Comparison of ENCODE assay signal across 8 cellular contexts in genomic region chr11:67391304-67392181, GRCh38. TPM values are rescaled to one million over a fixed set of nuclear protein-coding genes. Genes with fewer than 3 reads are reported as not detected.
DNase-seq lines count a peak whose midpoint lies in the region; ATAC-seq, FAIRE-seq and TF ChIP-seq lines count a peak whose summit lies in the region.

Gene RAD9A, plus strand, starts transcription at chr11:67391986. Its CDS starts 59 bp downstream, at chr11:67392045.

- peak within 1 kb of the TSS; percentile 28 for H2BK120ac ChIP-seq in H1 (replicated peaks; ENCODE audit: low read depth, low read length)

- H4K8ac ChIP-seq in H1 (ENCODE audit: extremely low read depth, insufficient read depth, low read length): peak within 1 kb of the TSS; percentile 89

- POLR2A ChIA-PET in H1 (lab: Charles Lee; ENCODE audit: partially characterized antibody): interaction anchor here (0.7 to 3.3 kb wide), 18 partner anchors 10 to 76 kb away, joined by 3 to 31 read pairs (median 4); partner anchors contain the start of genes POLD4, PPP1CA and TBC1D10C

- H3K4ac ChIP-seq in H1 (replicated peaks; ENCODE audit: insufficient read length, low read depth, low read length): no peak within 1 kb of the TSS

- H3K14ac ChIP-seq in H1 (ENCODE audit: insufficient read length): no peak within 1 kb of the TSS

- H3K27me3 ChIP-seq in NT2/D1 (ENCODE audit: insufficient read depth, insufficient read length): peaks cover 7% of the 10 kb centered on the region
- no peaks in the 10 kb centered on the region; a peak in 2 of 7 replicates for H3K27me3 ChIP-seq in H1 (replicated peaks in 1 of 4; ENCODE audit: control insufficient read depth in 3 of 4, extremely low read depth in 1 of 4, insufficient read depth in 3 of 4, low read length in 3 of 4)

- H2BK15ac ChIP-seq in H1 (ENCODE audit: low read length): no peak within 1 kb of the TSS; the same call in 1 of the 2 replicates

- H3K79me1 ChIP-seq in H1 (ENCODE audit: low read depth, low read length): 0 out of 2 replicates have a peak, but pooled peaks cover 2% of the 10 kb centered on the region

- peak within 1 kb of the TSS; percentile 87 for H3K18ac ChIP-seq in H1 (ENCODE audit: extremely low read depth, low read length)

- no peak within 1 kb of the TSS for H2AFZ ChIP-seq in H1 (ENCODE audit: low read length)

- H3K27ac Mint-ChIP-seq in CD14-positive monocyte: peak within 1 kb of the TSS; percentile 85 to 92 (median 88)
- peak within 1 kb of the TSS; percentile 80 for H3K27ac Mint-ChIP-seq in activated CD8-positive, alpha-beta memory T cell treated with anti-CD3 and anti-CD28 coated beads, Interleukin-2, amount 10 ng/mL, durations not matched to agents 7 days and 5 days

- peak within 1 kb of the TSS; percentile 80 for H3K56ac ChIP-seq in H1 (replicated peaks; ENCODE audit: insufficient read length, low read depth, low read length)

- H2BK12ac ChIP-seq in H1 (ENCODE audit: low read depth, low read length): 0 out of 2 replicates have a peak within 1 kb of the TSS, but pooled peaks have one; percentile 27

- H3K36me3 ChIP-seq in NT2/D1 (ENCODE audit: insufficient read depth, insufficient read length, low read length) (peaks cover 39% of the 10 kb centered on the region), H1 (ENCODE audit: control insufficient read depth in 2 of 4, insufficient read depth in 4 of 4, low read length in 3 of 4) (peaks cover 0 to 4% (median 0%) of the 10 kb centered on the region in 4 experiments; a peak in 2 of 8 replicates), mesodermal cell (ENCODE audit: control insufficient read depth, insufficient read depth, low read length) (peaks cover 15% of the 10 kb centered on the region)

- CTCF ChIA-PET in activated CD8-positive, alpha-beta memory T cell treated with anti-CD3 and anti-CD28 coated beads, Interleukin-2, amount 10 ng/mL, durations not matched to agents 7 days and 5 days (lab: Charles Lee): interaction anchor here (0.8 to 32.6 kb wide), 14 partner anchors 10 to 129 kb away, joined by 3 to 1153 read pairs (median 5); partner anchors contain the start of genes CLCF1, PITPNM1, POLD4 and PPP1CA
- CTCF ChIA-PET in H1 (lab: Charles Lee; ENCODE audit: partially characterized antibody): interaction anchor here (1.0 to 34.8 kb wide), 12 partner anchors 10 to 189 kb away, joined by 3 to 1305 read pairs (median 4); partner anchors contain the start of genes AIP, CLCF1, POLD4 and PPP1CA

- H3K4me3 ChIP-seq in NT2/D1 (ENCODE audit: insufficient read length, low read depth) (peak within 1 kb of the TSS; percentile 90), H1 (ENCODE audit: extremely low read depth in 1 of 4, insufficient read depth in 2 of 4, low read depth in 3 of 4, low read length in 4 of 4) (peak within 1 kb of the TSS; percentile 63 to 88 (median 69)), mesodermal cell (ENCODE audit: extremely low read depth, insufficient read depth, low read length, poor library complexity, severe bottlenecking) (peak within 1 kb of the TSS; percentile 82)

- no peaks in the 10 kb centered on the region for H3K79me2 ChIP-seq in H1 (ENCODE audit: control insufficient read depth in 1 of 2, insufficient read depth in 2 of 2, low read length in 2 of 2)

- H4K91ac ChIP-seq in H1 (replicated peaks; ENCODE audit: insufficient read length, low read length): peak within 1 kb of the TSS; percentile 76

- H3K27ac ChIP-seq in H1 (ENCODE audit: low read depth, low read length) (peak within 1 kb of the TSS; percentile 35; the same call in 1 of the 2 replicates), mesodermal cell (ENCODE audit: low read depth, low read length, severe bottlenecking) (peak within 1 kb of the TSS; percentile 89)

- H3K4me2 ChIP-seq in H1 (ENCODE audit: insufficient read depth in 1 of 2, low read depth in 2 of 2, low read length in 2 of 2): peak within 1 kb of the TSS; percentile 65 to 86

- peak in 1 of 2 experiments; percentile 1; a peak in 1 of 4 replicates for TF ChIP-seq RAD21 in H1 (IDR thresholded peaks at IDR 0.05 in 1 of 2, conservative IDR thresholded peaks at IDR 0.05 in 1 of 2; ENCODE audit: low read depth in 2 of 2, low read length in 2 of 2)

- intact Hi-C loops in CD14-positive monocyte (cut with micrococcal nuclease): loop anchor here in 1 of 2 donors (5.0 to 10.0 kb wide), 2 partner anchors 36 to 547 kb away; partner anchors contain the start of genes RCE1 and RPS6KB2

- peak; percentile 95 for DNase-seq in CD14-positive monocyte (ENCODE audit: low spot score)
- peak in 74 of 76 experiments; percentile 52 to 95 (median 88) for DNase-seq in HUDEP-2 (lab: John Stamatoyannopoulos, UW; ENCODE audit: unreplicated experiment in 76 of 76)
- peak; percentile 97 for DNase-seq in NT2/D1 (ENCODE audit: low read depth, low spot score)
- peak; percentile 97 for DNase-seq in activated CD8-positive, alpha-beta memory T cell treated with anti-CD3 and anti-CD28 coated beads, Interleukin-2, amount 10 ng/mL, durations not matched to agents 7 days and 5 days
- peak; percentile 67 to 91 for DNase-seq in H1 (ENCODE audit: low read depth in 1 of 2, low spot score in 2 of 2)
- peak; percentile 87 for DNase-seq in stimulated activated CD8-positive, alpha-beta memory T cell treated with anti-CD3 and anti-CD28 coated beads, Interleukin-15, amount 100 ng/mL, for 1 hour (ENCODE audit: low read depth)

- peaks cover 13% of the 10 kb centered on the region for H3K23me2 ChIP-seq in H1 (ENCODE audit: low read depth, low read length)

- H3K23ac ChIP-seq in H1 (ENCODE audit: insufficient read length): no peak within 1 kb of the TSS

- H2BK5ac ChIP-seq in H1 (ENCODE audit: low read depth, low read length): peak within 1 kb of the TSS; percentile 35; the same call in 1 of the 2 replicates

- H3K9ac ChIP-seq in NT2/D1 (ENCODE audit: insufficient read length, low read depth) (peak within 1 kb of the TSS; percentile 97), H1 (replicated peaks in 1 of 4; ENCODE audit: extremely low read depth in 1 of 4, low read depth in 3 of 4, low read length in 3 of 4) (peak within 1 kb of the TSS; percentile 67 to 84 (median 70))

- peaks cover 10 to 15% of the 10 kb centered on the region in 2 donors for H3K36me3 Mint-ChIP-seq in CD14-positive monocyte
- H3K36me3 Mint-ChIP-seq in activated CD8-positive, alpha-beta memory T cell treated with anti-CD3 and anti-CD28 coated beads, Interleukin-2, amount 10 ng/mL, durations not matched to agents 7 days and 5 days: peaks cover 15% of the 10 kb centered on the region

- no peak for TF ChIP-seq CTCF in CD14-positive monocyte (IDR thresholded peaks at IDR 0.05)
- TF ChIP-seq CTCF in H1 (IDR thresholded peaks at IDR 0.05; ENCODE audit: control extremely low read depth in 1 of 3, insufficient read depth in 1 of 3, low read depth in 1 of 3, low read length in 3 of 3): no peak

- peak in 1 of 2 experiments; percentile 56; a peak in 2 of 3 replicates for TF ChIP-seq POLR2A in H1 (IDR thresholded peaks at IDR 0.05; ENCODE audit: control extremely low read depth in 1 of 2, low read depth in 2 of 2, low read length in 2 of 2)

- TF ChIP-seq EP300 in H1 (IDR thresholded peaks at IDR 0.05; ENCODE audit: borderline replicate concordance in 1 of 2, low read depth in 2 of 2, low read length in 2 of 2): peak in 1 of 2 experiments; percentile 78; a peak in 2 of 3 replicates

- no peak for FAIRE-seq in H1 (lab: Jason Lieb, UNC)

- peak; percentile 45 for ATAC-seq in GM19467 (IDR thresholded peaks at IDR 0.05; ENCODE audit: unreplicated experiment)
- peak; percentile 88 for ATAC-seq in activated CD8-positive, alpha-beta memory T cell treated with anti-CD3 and anti-CD28 coated beads, Interleukin-2, amount 10 ng/mL, durations not matched to agents 7 days and 5 days

- no peak within 1 kb of the TSS for H2BK20ac ChIP-seq in H1 (ENCODE audit: low read length)

- peaks cover 0 to 5% of the 10 kb centered on the region in 2 experiments for H4K20me1 ChIP-seq in H1 (replicated peaks in 1 of 2; ENCODE audit: control insufficient read depth in 1 of 2, insufficient read depth in 2 of 2, low read length in 2 of 2)

- no peak within 1 kb of the TSS for H2AK5ac ChIP-seq in H1 (ENCODE audit: low read depth, low read length)

- H3K9me3 Mint-ChIP-seq in CD14-positive monocyte: peaks cover 0 to 1% (median 0%) of the 10 kb centered on the region in 7 donors
- H3K9me3 Mint-ChIP-seq in activated CD8-positive, alpha-beta memory T cell treated with anti-CD3 and anti-CD28 coated beads, Interleukin-2, amount 10 ng/mL, durations not matched to agents 7 days and 5 days (ENCODE audit: low read depth): no peaks in the 10 kb centered on the region

- H4K5ac ChIP-seq in H1 (ENCODE audit: insufficient read length, low read depth, low read length): peak within 1 kb of the TSS; percentile 77

- peaks cover 0 to 8% (median 1%) of the 10 kb centered on the region in 3 donors for H3K27me3 Mint-ChIP-seq in CD14-positive monocyte (ENCODE audit: low read depth in 3 of 3)
- no peaks in the 10 kb centered on the region for H3K27me3 Mint-ChIP-seq in activated CD8-positive, alpha-beta memory T cell treated with anti-CD3 and anti-CD28 coated beads, Interleukin-2, amount 10 ng/mL, durations not matched to agents 7 days and 5 days

- WGBS in H1 (ENCODE audit: extremely low coverage in 1 of 2, insufficient coverage in 1 of 2, insufficient read length in 1 of 2, insufficient replicate concordance in 2 of 2, low coverage in 1 of 2, low lambda C conversion rate in 2 of 2, missing lambda C conversion rate in 1 of 2), 2 experiments: 1% methylated on average over 55 of the region's 75 CpGs; no CpG with 5 or more reads in 1 of the 2 experiments
- WGBS in mesodermal cell (ENCODE audit: insufficient coverage in 2 of 2), 2 experiments: 1% methylated on average over 70 to 71 of the region's 75 CpGs

- H3K4me1 Mint-ChIP-seq in CD14-positive monocyte: peaks cover 41% of the 10 kb centered on the region
- peaks cover 40% of the 10 kb centered on the region for H3K4me1 Mint-ChIP-seq in activated CD8-positive, alpha-beta memory T cell treated with anti-CD3 and anti-CD28 coated beads, Interleukin-2, amount 10 ng/mL, durations not matched to agents 7 days and 5 days

- peak within 1 kb of the TSS; percentile 91 to 98 for H3K4me3 Mint-ChIP-seq in CD14-positive monocyte
- peak within 1 kb of the TSS; percentile 95 for H3K4me3 Mint-ChIP-seq in activated CD8-positive, alpha-beta memory T cell treated with anti-CD3 and anti-CD28 coated beads, Interleukin-2, amount 10 ng/mL, durations not matched to agents 7 days and 5 days

- H3K4me1 ChIP-seq in NT2/D1 (ENCODE audit: insufficient read depth, insufficient read length) (peaks cover 26% of the 10 kb centered on the region), H1 (replicated peaks in 1 of 4; ENCODE audit: control insufficient read depth in 3 of 4, insufficient read depth in 4 of 4, low read length in 3 of 4) (peaks cover 0 to 12% (median 7%) of the 10 kb centered on the region in 4 experiments; a peak in 4 of 7 replicates), mesodermal cell (ENCODE audit: control insufficient read depth, insufficient read depth, low read length, poor library complexity, severe bottlenecking) (peaks cover 9% of the 10 kb centered on the region)

- no peaks in the 10 kb centered on the region for H3K9me3 ChIP-seq in NT2/D1 (ENCODE audit: insufficient read depth, low read length)
- no peaks in the 10 kb centered on the region for H3K9me3 ChIP-seq in H1 (ENCODE audit: insufficient read depth in 2 of 2, low read depth in 1 of 2, low read length in 1 of 2)
- H3K9me3 ChIP-seq in mesodermal cell (ENCODE audit: control insufficient read depth, low read length): no peaks in the 10 kb centered on the region

RNA-seq across cellular contexts. Expression of gene RAD9A, which starts in this region (rescaled TPM):
- 1 to 10 TPM; 3.7 to 3.8 TPM for polyA plus RNA-seq in CD14-positive monocyte
- 10 to 100 TPM; 49.6 to 80.5 TPM for total RNA-seq in activated CD8-positive, alpha-beta memory T cell treated with anti-CD3 and anti-CD28 coated beads, Interleukin-2, amount 10 ng/mL, durations not matched to agents 7 days and 5 days
- total RNA-seq in H1 (2021; fragmentation: NEBNext Ultra II Directional; extraction: Animal tissue kit (Norgen Biotek cat#: 25700)): 20.8 and 22.2 TPM in 2 replicates
- polyA plus RNA-seq in H1 (2011; rRNA removed): 25.5 and 29.6 TPM in 2 replicates
- 25.1 TPM for polyA plus RNA-seq in H1 (2011; cell fraction: cytosol; rRNA removed)
- 76.6 TPM for polyA plus RNA-seq in H1 (2011; cell fraction: nucleus; rRNA removed)
- polyA plus RNA-seq in H1 (2012, experiment 1 of 2): 19.7 to 23.9 TPM (median 22.6 TPM) in 4 replicates
- polyA plus RNA-seq in H1 (2012, experiment 2 of 2): 19.6 TPM
- 19.6 TPM for polyA plus RNA-seq in H1 (2013, experiment 1 of 2)
- 18.6 TPM for polyA plus RNA-seq in H1 (2013, experiment 2 of 2)
- polyA minus RNA-seq in H1 (2011; rRNA and poly(A)+ RNA removed): 5.9 and 10.4 TPM in 2 replicates
- polyA minus RNA-seq in H1 (2011; cell fraction: cytosol; rRNA and poly(A)+ RNA removed): 10.0 TPM
- 17.6 TPM for polyA minus RNA-seq in H1 (2011; cell fraction: nucleus; rRNA and poly(A)+ RNA removed)
- 18.3 TPM for polyA plus RNA-seq in mesodermal cell (2013, experiment 1 of 2)
- polyA plus RNA-seq in mesodermal cell (2013, experiment 2 of 2): 17.7 TPM

Comparison
In these comparisons a context has a peak if more than half of its experiments do, and no peak if none do; other contexts are left out.
1. Peak in every context shown above with its lines: DNase-seq, ATAC-seq, H3K4me3 ChIP-seq and H3K27ac ChIP-seq.